Comparison of ENCODE assay signal across 1 cellular context in the genomic region with DNA sequence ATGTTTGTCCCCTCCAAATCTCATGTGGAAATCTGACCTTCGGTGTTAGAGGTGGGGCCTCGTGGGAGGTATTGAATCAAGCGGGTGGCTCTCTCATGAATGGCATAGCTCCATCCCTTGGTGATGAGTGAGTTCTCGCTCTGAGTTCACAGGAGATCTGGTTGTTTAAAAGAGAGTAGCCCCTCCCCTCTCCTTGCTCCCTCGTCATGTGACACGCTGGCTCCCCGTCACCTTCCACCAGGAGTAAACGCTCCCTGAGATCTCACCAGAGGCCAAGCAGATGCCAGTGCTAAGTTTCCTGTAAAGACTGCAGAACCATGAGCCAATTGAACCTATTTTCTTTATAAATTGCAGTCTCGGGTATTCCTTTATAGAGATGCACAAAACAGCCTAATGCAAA.
TF ChIP-seq lines count a peak whose summit lies in the region.

No MANE protein-coding gene starts in this region.

TF ChIP-seq in GM23338, 12 proteins besides CTCF, POLR2A, EP300 and RAD21 (continued from another document):
- TF ChIP-seq, protein P1, sequence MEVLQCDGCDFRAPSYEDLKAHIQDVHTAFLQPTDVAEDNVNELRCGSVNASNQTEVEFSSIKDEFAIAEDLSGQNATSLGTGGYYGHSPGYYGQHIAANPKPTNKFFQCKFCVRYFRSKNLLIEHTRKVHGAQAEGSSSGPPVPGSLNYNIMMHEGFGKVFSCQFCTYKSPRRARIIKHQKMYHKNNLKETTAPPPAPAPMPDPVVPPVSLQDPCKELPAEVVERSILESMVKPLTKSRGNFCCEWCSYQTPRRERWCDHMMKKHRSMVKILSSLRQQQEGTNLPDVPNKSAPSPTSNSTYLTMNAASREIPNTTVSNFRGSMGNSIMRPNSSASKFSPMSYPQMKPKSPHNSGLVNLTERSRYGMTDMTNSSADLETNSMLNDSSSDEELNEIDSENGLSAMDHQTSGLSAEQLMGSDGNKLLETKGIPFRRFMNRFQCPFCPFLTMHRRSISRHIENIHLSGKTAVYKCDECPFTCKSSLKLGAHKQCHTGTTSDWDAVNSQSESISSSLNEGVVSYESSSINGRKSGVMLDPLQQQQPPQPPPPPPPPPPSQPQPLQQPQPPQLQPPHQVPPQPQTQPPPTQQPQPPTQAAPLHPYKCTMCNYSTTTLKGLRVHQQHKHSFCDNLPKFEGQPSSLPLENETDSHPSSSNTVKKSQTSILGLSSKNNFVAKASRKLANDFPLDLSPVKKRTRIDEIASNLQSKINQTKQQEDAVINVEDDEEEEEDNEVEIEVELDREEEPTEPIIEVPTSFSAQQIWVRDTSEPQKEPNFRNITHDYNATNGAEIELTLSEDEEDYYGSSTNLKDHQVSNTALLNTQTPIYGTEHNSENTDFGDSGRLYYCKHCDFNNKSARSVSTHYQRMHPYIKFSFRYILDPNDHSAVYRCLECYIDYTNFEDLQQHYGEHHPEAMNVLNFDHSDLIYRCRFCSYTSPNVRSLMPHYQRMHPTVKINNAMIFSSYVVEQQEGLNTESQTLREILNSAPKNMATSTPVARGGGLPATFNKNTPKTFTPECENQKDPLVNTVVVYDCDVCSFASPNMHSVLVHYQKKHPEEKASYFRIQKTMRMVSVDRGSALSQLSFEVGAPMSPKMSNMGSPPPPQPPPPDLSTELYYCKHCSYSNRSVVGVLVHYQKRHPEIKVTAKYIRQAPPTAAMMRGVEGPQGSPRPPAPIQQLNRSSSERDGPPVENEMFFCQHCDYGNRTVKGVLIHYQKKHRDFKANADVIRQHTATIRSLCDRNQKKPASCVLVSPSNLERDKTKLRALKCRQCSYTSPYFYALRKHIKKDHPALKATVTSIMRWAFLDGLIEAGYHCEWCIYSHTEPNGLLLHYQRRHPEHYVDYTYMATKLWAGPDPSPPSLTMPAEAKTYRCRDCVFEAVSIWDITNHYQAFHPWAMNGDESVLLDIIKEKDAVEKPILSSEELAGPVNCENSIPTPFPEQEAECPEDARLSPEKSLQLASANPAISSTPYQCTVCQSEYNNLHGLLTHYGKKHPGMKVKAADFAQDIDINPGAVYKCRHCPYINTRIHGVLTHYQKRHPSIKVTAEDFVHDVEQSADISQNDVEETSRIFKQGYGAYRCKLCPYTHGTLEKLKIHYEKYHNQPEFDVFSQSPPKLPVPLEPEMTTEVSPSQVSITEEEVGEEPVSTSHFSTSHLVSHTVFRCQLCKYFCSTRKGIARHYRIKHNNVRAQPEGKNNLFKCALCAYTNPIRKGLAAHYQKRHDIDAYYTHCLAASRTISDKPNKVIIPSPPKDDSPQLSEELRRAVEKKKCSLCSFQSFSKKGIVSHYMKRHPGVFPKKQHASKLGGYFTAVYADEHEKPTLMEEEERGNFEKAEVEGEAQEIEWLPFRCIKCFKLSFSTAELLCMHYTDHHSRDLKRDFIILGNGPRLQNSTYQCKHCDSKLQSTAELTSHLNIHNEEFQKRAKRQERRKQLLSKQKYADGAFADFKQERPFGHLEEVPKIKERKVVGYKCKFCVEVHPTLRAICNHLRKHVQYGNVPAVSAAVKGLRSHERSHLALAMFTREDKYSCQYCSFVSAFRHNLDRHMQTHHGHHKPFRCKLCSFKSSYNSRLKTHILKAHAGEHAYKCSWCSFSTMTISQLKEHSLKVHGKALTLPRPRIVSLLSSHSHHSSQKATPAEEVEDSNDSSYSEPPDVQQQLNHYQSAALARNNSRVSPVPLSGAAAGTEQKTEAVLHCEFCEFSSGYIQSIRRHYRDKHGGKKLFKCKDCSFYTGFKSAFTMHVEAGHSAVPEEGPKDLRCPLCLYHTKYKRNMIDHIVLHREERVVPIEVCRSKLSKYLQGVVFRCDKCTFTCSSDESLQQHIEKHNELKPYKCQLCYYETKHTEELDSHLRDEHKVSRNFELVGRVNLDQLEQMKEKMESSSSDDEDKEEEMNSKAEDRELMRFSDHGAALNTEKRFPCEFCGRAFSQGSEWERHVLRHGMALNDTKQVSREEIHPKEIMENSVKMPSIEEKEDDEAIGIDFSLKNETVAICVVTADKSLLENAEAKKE (CRISPR knock-in tag; IDR thresholded peaks at IDR 0.05): no peak
- TF ChIP-seq ETS1 (IDR thresholded peaks at IDR 0.05): no peak
- no peak for TF ChIP-seq REST (IDR thresholded peaks at IDR 0.05; ENCODE audit: unreplicated experiment)
- TF ChIP-seq NANOG (IDR thresholded peaks at IDR 0.05; ENCODE audit: borderline replicate concordance): no peak
- TF ChIP-seq ZNF114 (CRISPR knock-in tag; IDR thresholded peaks at IDR 0.05): no peak
- no peak for TF ChIP-seq CREB1 (CRISPR knock-in tag; IDR thresholded peaks at IDR 0.05; ENCODE audit: low read depth)
- TF ChIP-seq ZNF331 (CRISPR knock-in tag; IDR thresholded peaks at IDR 0.05; ENCODE audit: low read depth): no peak
- no peak for TF ChIP-seq EZH2 (IDR thresholded peaks at IDR 0.05; ENCODE audit: low read depth, unreplicated experiment)
